24 cellular contexts compared by ENCODE assay signal in the genomic region with DNA sequence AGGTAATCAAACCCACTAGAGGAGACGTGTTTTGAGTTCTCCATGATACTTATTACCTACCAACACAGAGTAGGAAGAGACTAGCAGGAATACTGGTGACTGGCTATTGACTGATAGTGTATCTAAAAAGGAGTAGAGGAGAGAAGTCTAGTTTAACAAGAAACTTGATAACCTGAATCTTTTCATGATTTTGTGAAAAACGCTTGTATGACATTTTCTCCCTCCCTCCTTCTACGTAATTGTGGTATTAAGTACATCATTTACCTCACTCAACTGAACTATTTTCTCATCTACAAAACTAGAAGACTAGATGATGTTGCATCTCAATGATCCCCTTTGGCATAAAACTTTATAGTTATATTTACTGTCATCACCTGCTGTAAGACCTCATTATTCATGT.
DNase-seq lines count a peak whose midpoint lies in the region; ATAC-seq, FAIRE-seq and TF ChIP-seq lines count a peak whose summit lies in the region.
"Had no signal": no experiment of that assay in that cellular context is flagged by ENCODE, and none has a peak within 500 bp of the region (broad histone marks: within the 10 kb centered on the region; RNA-seq: fewer than 3 reads in every experiment).

No MANE protein-coding gene starts in this region.

- H3K9me3 ChIP-seq in cardiac muscle cell (ENCODE audit: low read depth) (no peaks in the 10 kb centered on the region), A549 (no peaks in the 10 kb centered on the region), K562 (replicated peaks; ENCODE audit: control insufficient read depth, insufficient read depth, low read depth, low read length) (no peaks in the 10 kb centered on the region)
- H3K9me3 ChIP-seq: BE2C, BLaER1, Caco-2 had no signal

- POLR2A ChIA-PET in A549 (lab: Yijun Ruan, JAX), result no interaction called here
- POLR2A ChIA-PET in K562 (lab: Yijun Ruan, JAX), result no interaction called here

- H3K4me3 ChIP-seq in cardiac muscle cell (no peak overlapping the region), A549 (no peak overlapping the region), K562 (no peak overlapping the region)
- H3K4me3 ChIP-seq: BLaER1, GM12878 had no signal

- in situ Hi-C loops in K562 (cut with MboI), result no loop called here

- H3K79me2 ChIP-seq in K562 (ENCODE audit: control insufficient read depth, insufficient read depth, low read length), result peaks cover 28% of the 10 kb centered on the region

- TF ChIP-seq RAD21 in A549 (conservative IDR thresholded peaks at IDR 0.05 in 1 of 2, IDR thresholded peaks at IDR 0.05 in 1 of 2) (no peak), K562 (CRISPR knock-in tag; conservative IDR thresholded peaks at IDR 0.05 in 1 of 2, IDR thresholded peaks at IDR 0.05 in 1 of 2) (no peak)

- 90% methylated on average over 3 of the region's 3 CpGs for WGBS in A549 (ENCODE audit: missing lambda C conversion rate)
- WGBS in K562 (ENCODE audit: insufficient coverage, low coverage, missing lambda C conversion rate), result 90% methylated on average over 3 of the region's 3 CpGs

- intact Hi-C loops in cardiac septum (cut with DNase I), result no loop called here
- intact Hi-C loops in K562 (cut with micrococcal nuclease), result no loop called here

- CTCF ChIA-PET in A549 (lab: Yijun Ruan, JAX) (no interaction called here), K562 (lab: Yijun Ruan, JAX; ENCODE audit: low intra/inter-chr PET ratio) (no interaction called here)

- DNase-seq in cardiac muscle cell (ENCODE audit: low read depth in 1 of 2, low spot score in 1 of 2), result no peak
- DNase-seq in cardiac septum (ENCODE audit: low spot score), result no peak
- no peak for DNase-seq in A549 (ENCODE audit: low read depth in 1 of 2, low spot score in 1 of 2)
- no peak for DNase-seq in D721Med (ENCODE audit: insufficient read length, low spot score)
- DNase-seq in K562 (ENCODE audit: extremely low read depth in 1 of 4, low spot score in 3 of 4), result no peak
- DNase-seq in mucosa of gallbladder (ENCODE audit: low spot score), result no peak
- DNase-seq: ACHN; BE2C; C1 segment of cervical spinal cord; Caco-2; Calu3; CD4-positive, alpha-beta memory T cell; CD4-positive, CD25-positive, alpha-beta regulatory T cell; DMS 273 treated with DMSO at 0.1 percent for 48 hours; DMS153; DMS79; DND-41; EL; GDM1 had no signal

- H3K36me3 ChIP-seq in cardiac muscle cell (peaks cover 4% of the 10 kb centered on the region), K562 (ENCODE audit: control insufficient read depth, insufficient read depth, low read length) (peaks cover 49% of the 10 kb centered on the region; the same call in 2 of the 3 replicates)
- H3K36me3 ChIP-seq: BE2C had no signal

- TF ChIP-seq POLR2A in A549 (IDR thresholded peaks at IDR 0.05; ENCODE audit: low read length), result no peak
- no peak for TF ChIP-seq POLR2A in K562 (conservative IDR thresholded peaks at IDR 0.05)

- BruUV-seq in K562 (replicated peaks; lab: Mats Ljungman, UMichigan), result no TSS peak

- no peak overlapping the region for H3K9ac ChIP-seq in K562 (ENCODE audit: insufficient read depth in 1 of 2, low read depth in 2 of 2, low read length in 2 of 2)
- H3K9ac ChIP-seq: BLaER1 had no signal

- H3K27me3 ChIP-seq in cardiac muscle cell (no peaks in the 10 kb centered on the region), K562 (ENCODE audit: control insufficient read depth in 2 of 2, insufficient read depth in 2 of 2, low read length in 2 of 2) (no peaks in the 10 kb centered on the region)
- H3K27me3 ChIP-seq: BE2C, BLaER1 had no signal

- H2AFZ ChIP-seq in K562 (ENCODE audit: low read depth, low read length), result no peak overlapping the region

- H3K4me2 ChIP-seq in A549 (no peak overlapping the region), K562 (ENCODE audit: insufficient read depth, low read length) (no peak overlapping the region)
- H3K4me2 ChIP-seq: BLaER1 had no signal

- TF ChIP-seq EP300 in A549 (IDR thresholded peaks at IDR 0.05) (no peak), K562 (IDR thresholded peaks at IDR 0.05; ENCODE audit: low read length) (no peak)

- TF ChIP-seq CTCF in cardiac muscle cell (IDR thresholded peaks at IDR 0.05; ENCODE audit: low read depth, low read length) (no peak), A549 (IDR thresholded peaks at IDR 0.05) (no peak), D721Med (IDR thresholded peaks at IDR 0.05; ENCODE audit: insufficient read depth, missing control alignments) (no peak), K562 (IDR thresholded peaks at IDR 0.05 in 2 of 3, conservative IDR thresholded peaks at IDR 0.05 in 1 of 3; ENCODE audit: insufficient read depth in 2 of 3, low read depth in 1 of 3, low read length in 3 of 3) (no peak)

- peaks cover 28% of the 10 kb centered on the region for H3K4me1 ChIP-seq in cardiac muscle cell (ENCODE audit: low read depth)
- H3K4me1 ChIP-seq in A549, result no peaks in the 10 kb centered on the region
- H3K4me1 ChIP-seq in K562 (replicated peaks in 1 of 2; ENCODE audit: control insufficient read depth in 2 of 2, insufficient read depth in 2 of 2, low read length in 2 of 2), result no peaks in the 10 kb centered on the region
- H3K4me1 ChIP-seq: BE2C, BLaER1, Caco-2 had no signal

- H3K9me1 ChIP-seq in K562 (ENCODE audit: control insufficient read depth, insufficient read depth, low read length), result no peaks in the 10 kb centered on the region

- no peak for FAIRE-seq in A549 (lab: Jason Lieb, UNC)
- peak; percentile 80 for FAIRE-seq in D721Med (lab: Jason Lieb, UNC)
- no peak for FAIRE-seq in K562 (lab: Jason Lieb, UNC)
- FAIRE-seq: GM12878 had no signal

- H3K27ac ChIP-seq in cardiac muscle cell (peak overlapping the region; percentile 4), A549 (no peak overlapping the region), K562 (ENCODE audit: extremely low read depth, low read depth, low read length) (no peak overlapping the region)
- H3K27ac ChIP-seq: 22Rv1, BLaER1 had no signal

- no peaks in the 10 kb centered on the region for H4K20me1 ChIP-seq in K562 (replicated peaks; ENCODE audit: control insufficient read depth, insufficient read depth, low read length)

- no peak for ATAC-seq in A549
- ATAC-seq in K562, result no peak
- no peak for ATAC-seq in GM18520 (IDR thresholded peaks at IDR 0.05; ENCODE audit: unreplicated experiment)
- no peak for ATAC-seq in HG03378 (IDR thresholded peaks at IDR 0.05; ENCODE audit: unreplicated experiment)
- ATAC-seq: GM12878 had no signal

TF ChIP-seq in A549, 52 proteins besides CTCF, POLR2A, EP300 and RAD21:
- TF ChIP-seq MAFK (IDR thresholded peaks at IDR 0.05; ENCODE audit: partially characterized antibody) (peak; percentile 62), CBX8 (IDR thresholded peaks at IDR 0.05) (no peak)

TF ChIP-seq in K562, 482 proteins besides CTCF, POLR2A, EP300 and RAD21:
- peak; percentile 56 for TF ChIP-seq ZNF316 (IDR thresholded peaks at IDR 0.05)
- no peak for TF ChIP-seq ZBTB49 (CRISPR knock-in tag; IDR thresholded peaks at IDR 0.05; ENCODE audit: borderline replicate concordance)
- no peak for TF ChIP-seq CBX3 (IDR thresholded peaks at IDR 0.05; ENCODE audit: borderline replicate concordance in 1 of 2, low read length in 2 of 2)
- no peak for TF ChIP-seq GABPA (tag; conservative IDR thresholded peaks at IDR 0.05; ENCODE audit: low read depth)
- peak; percentile 32 for TF ChIP-seq C11orf30 (IDR thresholded peaks at IDR 0.05; ENCODE audit: low read depth)
- TF ChIP-seq FOXK1 (CRISPR knock-in tag; IDR thresholded peaks at IDR 0.05; ENCODE audit: borderline replicate concordance), result no peak
TF ChIP-seq in K562: peak in this region for 2.
